Comparison of ENCODE assay signal across 11 cellular contexts in the genomic region with DNA sequence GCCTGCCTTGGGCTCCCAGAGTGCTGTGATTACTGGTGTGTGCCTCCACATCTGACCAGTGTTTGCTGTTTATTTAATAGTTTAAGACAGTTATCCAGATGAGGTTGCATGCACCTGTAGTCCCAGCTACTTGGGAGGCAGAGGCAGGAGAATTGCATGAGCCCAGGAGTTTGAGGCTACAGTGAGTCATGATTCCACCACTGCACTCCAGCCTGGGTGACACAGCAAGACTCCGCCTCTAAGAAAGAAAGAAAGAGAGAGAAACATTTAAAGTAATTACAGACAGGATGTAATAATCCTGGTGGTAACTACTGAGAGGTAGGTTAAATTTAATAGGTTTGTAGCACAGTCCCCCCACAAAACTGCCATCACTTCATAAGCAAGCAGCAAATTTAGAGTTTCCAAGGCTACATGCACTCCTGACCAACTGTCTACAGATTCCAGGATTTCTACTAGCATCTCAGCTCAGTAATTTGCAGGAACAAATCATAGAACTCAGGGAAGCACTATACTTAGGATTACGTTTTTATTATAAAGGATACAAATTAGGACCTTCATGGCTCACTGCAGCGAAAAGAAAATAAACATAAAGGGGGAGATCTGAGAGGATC.
A peak's percentile ranks its signal among the peaks of the same experiment; 100 is the strongest.
DNase-seq lines count a peak whose midpoint lies in the region; ATAC-seq and TF ChIP-seq lines count a peak whose summit lies in the region.
"Had no signal": no experiment of that assay in that cellular context is flagged by ENCODE, and none has a peak within 500 bp of the region (broad histone marks: within the 10 kb centered on the region; RNA-seq: fewer than 3 reads in every experiment).

No MANE protein-coding gene starts in this region.

- H3K4me3 ChIP-seq in BJ (ENCODE audit: low read depth, low read length) (no peak overlapping the region), KMS-11 (IDR thresholded peaks at IDR 0.05; ENCODE audit: insufficient read depth, low read depth, low read length) (no peak overlapping the region)
- H3K4me3 ChIP-seq: HAP-1 had no signal

- H3K9me3 Mint-ChIP-seq in activated naive CD8-positive, alpha-beta T cell treated with anti-CD3 and anti-CD28 coated beads, Interleukin-2, amount 10 ng/mL, durations not matched to agents 7 days and 5 days = peaks cover 2% of the 10 kb centered on the region

- peak overlapping the region; percentile 41; the same call in 1 of the 2 replicates for H3K27ac ChIP-seq in KMS-11

- H3K36me3 ChIP-seq in BJ (ENCODE audit: control insufficient read depth, insufficient read depth, low read length) = peaks cover 2% of the 10 kb centered on the region; the same call in 1 of the 2 replicates
- H3K36me3 ChIP-seq in KMS-11 (ENCODE audit: insufficient read depth) = no peaks in the 10 kb centered on the region

- no peak overlapping the region for H3K4me2 ChIP-seq in KMS-11

- POLR2A ChIA-PET in BJ (lab: Charles Lee) = no interaction called here
- POLR2A ChIA-PET in activated naive CD8-positive, alpha-beta T cell treated with anti-CD3 and anti-CD28 coated beads, Interleukin-2, amount 10 ng/mL, durations not matched to agents 7 days and 5 days (lab: Charles Lee) = no interaction called here

- H3K4me1 ChIP-seq in KMS-11 (ENCODE audit: low read depth, poor library complexity, severe bottlenecking) = peaks cover 15% of the 10 kb centered on the region

- H3K79me2 ChIP-seq in KMS-11 (ENCODE audit: insufficient read depth, low read depth) = no peaks in the 10 kb centered on the region

- no peak overlapping the region for H3K4me3 Mint-ChIP-seq in activated naive CD8-positive, alpha-beta T cell treated with anti-CD3 and anti-CD28 coated beads, Interleukin-2, amount 10 ng/mL, durations not matched to agents 7 days and 5 days
- H3K4me3 Mint-ChIP-seq: neural crest cell had no signal

- H3K27me3 Mint-ChIP-seq in activated naive CD8-positive, alpha-beta T cell treated with anti-CD3 and anti-CD28 coated beads, Interleukin-2, amount 10 ng/mL, durations not matched to agents 7 days and 5 days = no peaks in the 10 kb centered on the region

- peaks cover 10% of the 10 kb centered on the region for H3K4me1 Mint-ChIP-seq in activated naive CD8-positive, alpha-beta T cell treated with anti-CD3 and anti-CD28 coated beads, Interleukin-2, amount 10 ng/mL, durations not matched to agents 7 days and 5 days
- H3K4me1 Mint-ChIP-seq: neural crest cell had no signal

- H3K27me3 ChIP-seq in BJ (ENCODE audit: control insufficient read depth, insufficient read depth, low read length) (no peaks in the 10 kb centered on the region), KMS-11 (ENCODE audit: insufficient read depth, low read depth) (no peaks in the 10 kb centered on the region)

- H3K9ac ChIP-seq in KMS-11 = no peak overlapping the region

- peak; percentile 64 for ATAC-seq in activated naive CD8-positive, alpha-beta T cell treated with anti-CD3 and anti-CD28 coated beads, Interleukin-2, amount 10 ng/mL, durations not matched to agents 7 days and 5 days (ENCODE audit: low read depth)
- ATAC-seq in GM18861 (IDR thresholded peaks at IDR 0.05; ENCODE audit: unreplicated experiment) (no peak), HG02642 (IDR thresholded peaks at IDR 0.05; ENCODE audit: poor library complexity, unreplicated experiment) (no peak), GM21723 (IDR thresholded peaks at IDR 0.05; ENCODE audit: unreplicated experiment) (no peak)

- H2AFZ ChIP-seq in KMS-11 (ENCODE audit: low read depth) = no peak overlapping the region

- H3K27ac Mint-ChIP-seq in activated naive CD8-positive, alpha-beta T cell treated with anti-CD3 and anti-CD28 coated beads, Interleukin-2, amount 10 ng/mL, durations not matched to agents 7 days and 5 days = peak overlapping the region; percentile 49

- DNase-seq in BJ (ENCODE audit: low read depth) = peak; percentile 26
- no peak for DNase-seq in activated naive CD8-positive, alpha-beta T cell treated with anti-CD3 and anti-CD28 coated beads, Interleukin-2, amount 10 ng/mL, durations not matched to agents 7 days and 5 days
- DNase-seq in kidney tubule cell (ENCODE audit: low spot score) = peak; percentile 96
- no peak for DNase-seq in nucleus accumbens (lab: John Stamatoyannopoulos, UW)
- DNase-seq: NCI-H1092 had no signal

- peaks cover 44% of the 10 kb centered on the region for H3K36me3 Mint-ChIP-seq in activated naive CD8-positive, alpha-beta T cell treated with anti-CD3 and anti-CD28 coated beads, Interleukin-2, amount 10 ng/mL, durations not matched to agents 7 days and 5 days

- TF ChIP-seq CTCF in BJ (IDR thresholded peaks at IDR 0.05; ENCODE audit: insufficient read depth, low read depth, low read length) (no peak), KMS-11 (conservative IDR thresholded peaks at IDR 0.05; ENCODE audit: low read depth, low read length) (no peak)

- CTCF ChIA-PET in BJ (lab: Yijun Ruan, JAX) = no interaction called here

- no peaks in the 10 kb centered on the region for H4K20me1 ChIP-seq in KMS-11 (ENCODE audit: insufficient read depth)

Comparison
In these comparisons a context has a peak if more than half of its experiments do, and no peak if none do; other contexts are left out.
1. DNase-seq: peak in BJ (single experiment) and kidney tubule cell (single experiment); none in activated naive CD8-positive, alpha-beta T cell treated with anti-CD3 and anti-CD28 coated beads, Interleukin-2, amount 10 ng/mL, durations not matched to agents 7 days and 5 days (single experiment) and nucleus accumbens (0 of 56).